Comparison of ENCODE assay signal across 1 cellular context in genomic region chr11:60717956-60718355, GRCh38.
TF ChIP-seq lines count a peak whose summit lies in the region.

No MANE protein-coding gene starts in this region.

TF ChIP-seq in IMR-90, 13 proteins besides CTCF, POLR2A, EP300 and RAD21:
- no peak for TF ChIP-seq ELK1 (IDR thresholded peaks at IDR 0.05; ENCODE audit: borderline replicate concordance, low read depth, low read length)
- TF ChIP-seq NFE2L2 (IDR thresholded peaks at IDR 0.05; ENCODE audit: low read depth, low read length), result no peak
- TF ChIP-seq USF2 (IDR thresholded peaks at IDR 0.05; ENCODE audit: low read depth, low read length), result no peak
- no peak for TF ChIP-seq RCOR1 (IDR thresholded peaks at IDR 0.05; ENCODE audit: insufficient replicate concordance, low read length)
